1 cellular context compared by ENCODE assay signal in the genomic region with DNA sequence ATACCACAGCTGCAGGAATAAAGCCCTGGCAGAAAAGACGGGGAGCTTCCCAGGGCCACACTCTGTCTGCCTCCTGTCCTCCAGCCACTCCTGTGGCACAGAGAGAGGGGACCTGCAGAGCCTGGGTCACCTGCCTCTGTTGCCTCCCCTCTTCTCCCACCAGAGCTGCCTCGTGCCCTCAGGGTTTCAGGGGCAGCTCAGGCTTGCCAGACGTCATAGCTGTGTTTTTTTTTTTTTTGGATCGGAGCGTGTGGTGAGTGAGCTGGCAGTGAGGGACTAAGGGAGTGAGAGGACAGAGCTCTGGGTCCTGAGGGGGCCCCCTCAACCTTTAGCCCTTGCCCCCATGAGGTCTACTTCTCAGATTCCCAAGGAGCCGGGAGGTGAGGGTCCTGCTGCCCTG.
A peak's percentile ranks its signal among the peaks of the same experiment; 100 is the strongest.
TF ChIP-seq lines count a peak whose summit lies in the region.

No MANE protein-coding gene starts in this region.

TF ChIP-seq in GM12878, 131 proteins besides CTCF, POLR2A, EP300 and RAD21 (continued from another document):
- TF ChIP-seq BCL11A (IDR thresholded peaks at IDR 0.05; ENCODE audit: low read depth, low read length) = no peak
- no peak for TF ChIP-seq LARP7 (IDR thresholded peaks at IDR 0.05)
- no peak for TF ChIP-seq GABPA (IDR thresholded peaks at IDR 0.05; ENCODE audit: low read depth)
- TF ChIP-seq, protein P1, sequence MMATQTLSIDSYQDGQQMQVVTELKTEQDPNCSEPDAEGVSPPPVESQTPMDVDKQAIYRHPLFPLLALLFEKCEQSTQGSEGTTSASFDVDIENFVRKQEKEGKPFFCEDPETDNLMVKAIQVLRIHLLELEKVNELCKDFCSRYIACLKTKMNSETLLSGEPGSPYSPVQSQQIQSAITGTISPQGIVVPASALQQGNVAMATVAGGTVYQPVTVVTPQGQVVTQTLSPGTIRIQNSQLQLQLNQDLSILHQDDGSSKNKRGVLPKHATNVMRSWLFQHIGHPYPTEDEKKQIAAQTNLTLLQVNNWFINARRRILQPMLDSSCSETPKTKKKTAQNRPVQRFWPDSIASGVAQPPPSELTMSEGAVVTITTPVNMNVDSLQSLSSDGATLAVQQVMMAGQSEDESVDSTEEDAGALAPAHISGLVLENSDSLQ (IDR thresholded peaks at IDR 0.05) = 0 out of 2 replicates have a peak, but pooled peaks have one; percentile 5
- no peak for TF ChIP-seq CREM (IDR thresholded peaks at IDR 0.05; ENCODE audit: low read depth)
- TF ChIP-seq STAT1 (conservative IDR thresholded peaks at IDR 0.05) = no peak
- TF ChIP-seq CBFB (IDR thresholded peaks at IDR 0.05; ENCODE audit: low read depth) = no peak
- TF ChIP-seq, protein P2, sequence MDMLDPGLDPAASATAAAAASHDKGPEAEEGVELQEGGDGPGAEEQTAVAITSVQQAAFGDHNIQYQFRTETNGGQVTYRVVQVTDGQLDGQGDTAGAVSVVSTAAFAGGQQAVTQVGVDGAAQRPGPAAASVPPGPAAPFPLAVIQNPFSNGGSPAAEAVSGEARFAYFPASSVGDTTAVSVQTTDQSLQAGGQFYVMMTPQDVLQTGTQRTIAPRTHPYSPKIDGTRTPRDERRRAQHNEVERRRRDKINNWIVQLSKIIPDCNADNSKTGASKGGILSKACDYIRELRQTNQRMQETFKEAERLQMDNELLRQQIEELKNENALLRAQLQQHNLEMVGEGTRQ (IDR thresholded peaks at IDR 0.05; ENCODE audit: borderline replicate concordance, low read depth, low read length) = no peak
- TF ChIP-seq FOXM1 (IDR thresholded peaks at IDR 0.05; ENCODE audit: low read depth, low read length) = no peak
- no peak for TF ChIP-seq PML (IDR thresholded peaks at IDR 0.05; ENCODE audit: low read length)
- TF ChIP-seq, protein P3, sequence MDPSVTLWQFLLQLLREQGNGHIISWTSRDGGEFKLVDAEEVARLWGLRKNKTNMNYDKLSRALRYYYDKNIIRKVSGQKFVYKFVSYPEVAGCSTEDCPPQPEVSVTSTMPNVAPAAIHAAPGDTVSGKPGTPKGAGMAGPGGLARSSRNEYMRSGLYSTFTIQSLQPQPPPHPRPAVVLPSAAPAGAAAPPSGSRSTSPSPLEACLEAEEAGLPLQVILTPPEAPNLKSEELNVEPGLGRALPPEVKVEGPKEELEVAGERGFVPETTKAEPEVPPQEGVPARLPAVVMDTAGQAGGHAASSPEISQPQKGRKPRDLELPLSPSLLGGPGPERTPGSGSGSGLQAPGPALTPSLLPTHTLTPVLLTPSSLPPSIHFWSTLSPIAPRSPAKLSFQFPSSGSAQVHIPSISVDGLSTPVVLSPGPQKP (IDR thresholded peaks at IDR 0.05; ENCODE audit: low read depth, low read length) = no peak
- 0 out of 2 replicates have a peak, but pooled peaks have one; percentile 20 for TF ChIP-seq POLR2AphosphoS5 (IDR thresholded peaks at IDR 0.05; ENCODE audit: low read length)
- TF ChIP-seq SMC3 (IDR thresholded peaks at IDR 0.05; ENCODE audit: borderline replicate concordance, low read length) = no peak
- TF ChIP-seq NR2C2 (IDR thresholded peaks at IDR 0.05; ENCODE audit: borderline replicate concordance, control insufficient read depth, insufficient read length, low read depth) = no peak
- TF ChIP-seq NFXL1 (IDR thresholded peaks at IDR 0.05; ENCODE audit: borderline replicate concordance) = no peak
- TF ChIP-seq, protein P4, sequence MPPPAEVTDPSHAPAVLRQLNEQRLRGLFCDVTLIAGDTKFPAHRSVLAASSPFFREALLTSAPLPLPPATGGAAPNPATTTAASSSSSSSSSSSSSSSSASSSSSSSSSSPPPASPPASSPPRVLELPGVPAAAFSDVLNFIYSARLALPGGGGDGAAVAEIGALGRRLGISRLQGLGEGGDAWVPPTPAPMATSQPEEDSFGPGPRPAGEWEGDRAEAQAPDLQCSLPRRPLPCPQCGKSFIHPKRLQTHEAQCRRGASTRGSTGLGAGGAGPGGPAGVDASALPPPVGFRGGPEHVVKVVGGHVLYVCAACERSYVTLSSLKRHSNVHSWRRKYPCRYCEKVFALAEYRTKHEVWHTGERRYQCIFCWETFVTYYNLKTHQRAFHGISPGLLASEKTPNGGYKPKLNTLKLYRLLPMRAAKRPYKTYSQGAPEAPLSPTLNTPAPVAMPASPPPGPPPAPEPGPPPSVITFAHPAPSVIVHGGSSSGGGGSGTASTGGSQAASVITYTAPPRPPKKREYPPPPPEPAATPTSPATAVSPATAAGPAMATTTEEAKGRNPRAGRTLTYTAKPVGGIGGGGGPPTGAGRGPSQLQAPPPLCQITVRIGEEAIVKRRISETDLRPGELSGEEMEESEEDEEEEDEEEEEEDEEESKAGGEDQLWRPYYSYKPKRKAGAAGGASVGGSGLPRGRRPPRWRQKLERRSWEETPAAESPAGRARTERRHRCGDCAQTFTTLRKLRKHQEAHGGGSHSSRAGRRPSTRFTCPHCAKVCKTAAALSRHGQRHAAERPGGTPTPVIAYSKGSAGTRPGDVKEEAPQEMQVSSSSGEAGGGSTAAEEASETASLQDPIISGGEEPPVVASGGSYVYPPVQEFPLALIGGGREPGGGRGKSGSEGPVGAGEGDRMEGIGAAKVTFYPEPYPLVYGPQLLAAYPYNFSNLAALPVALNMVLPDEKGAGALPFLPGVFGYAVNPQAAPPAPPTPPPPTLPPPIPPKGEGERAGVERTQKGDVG (CRISPR knock-in tag; IDR thresholded peaks at IDR 0.05) = no peak
- TF ChIP-seq FOXK2 (IDR thresholded peaks at IDR 0.05) = no peak
- TF ChIP-seq, protein P5, sequence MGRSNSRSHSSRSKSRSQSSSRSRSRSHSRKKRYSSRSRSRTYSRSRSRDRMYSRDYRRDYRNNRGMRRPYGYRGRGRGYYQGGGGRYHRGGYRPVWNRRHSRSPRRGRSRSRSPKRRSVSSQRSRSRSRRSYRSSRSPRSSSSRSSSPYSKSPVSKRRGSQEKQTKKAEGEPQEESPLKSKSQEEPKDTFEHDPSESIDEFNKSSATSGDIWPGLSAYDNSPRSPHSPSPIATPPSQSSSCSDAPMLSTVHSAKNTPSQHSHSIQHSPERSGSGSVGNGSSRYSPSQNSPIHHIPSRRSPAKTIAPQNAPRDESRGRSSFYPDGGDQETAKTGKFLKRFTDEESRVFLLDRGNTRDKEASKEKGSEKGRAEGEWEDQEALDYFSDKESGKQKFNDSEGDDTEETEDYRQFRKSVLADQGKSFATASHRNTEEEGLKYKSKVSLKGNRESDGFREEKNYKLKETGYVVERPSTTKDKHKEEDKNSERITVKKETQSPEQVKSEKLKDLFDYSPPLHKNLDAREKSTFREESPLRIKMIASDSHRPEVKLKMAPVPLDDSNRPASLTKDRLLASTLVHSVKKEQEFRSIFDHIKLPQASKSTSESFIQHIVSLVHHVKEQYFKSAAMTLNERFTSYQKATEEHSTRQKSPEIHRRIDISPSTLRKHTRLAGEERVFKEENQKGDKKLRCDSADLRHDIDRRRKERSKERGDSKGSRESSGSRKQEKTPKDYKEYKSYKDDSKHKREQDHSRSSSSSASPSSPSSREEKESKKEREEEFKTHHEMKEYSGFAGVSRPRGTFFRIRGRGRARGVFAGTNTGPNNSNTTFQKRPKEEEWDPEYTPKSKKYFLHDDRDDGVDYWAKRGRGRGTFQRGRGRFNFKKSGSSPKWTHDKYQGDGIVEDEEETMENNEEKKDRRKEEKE (IDR thresholded peaks at IDR 0.05) = no peak
- no peak for TF ChIP-seq SMAD5 (IDR thresholded peaks at IDR 0.05; ENCODE audit: low read depth)
- TF ChIP-seq, protein P6, sequence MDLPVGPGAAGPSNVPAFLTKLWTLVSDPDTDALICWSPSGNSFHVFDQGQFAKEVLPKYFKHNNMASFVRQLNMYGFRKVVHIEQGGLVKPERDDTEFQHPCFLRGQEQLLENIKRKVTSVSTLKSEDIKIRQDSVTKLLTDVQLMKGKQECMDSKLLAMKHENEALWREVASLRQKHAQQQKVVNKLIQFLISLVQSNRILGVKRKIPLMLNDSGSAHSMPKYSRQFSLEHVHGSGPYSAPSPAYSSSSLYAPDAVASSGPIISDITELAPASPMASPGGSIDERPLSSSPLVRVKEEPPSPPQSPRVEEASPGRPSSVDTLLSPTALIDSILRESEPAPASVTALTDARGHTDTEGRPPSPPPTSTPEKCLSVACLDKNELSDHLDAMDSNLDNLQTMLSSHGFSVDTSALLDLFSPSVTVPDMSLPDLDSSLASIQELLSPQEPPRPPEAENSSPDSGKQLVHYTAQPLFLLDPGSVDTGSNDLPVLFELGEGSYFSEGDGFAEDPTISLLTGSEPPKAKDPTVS (IDR thresholded peaks at IDR 0.05; ENCODE audit: low read depth, low read length) = no peak
- no peak for TF ChIP-seq TARDBP (IDR thresholded peaks at IDR 0.05; ENCODE audit: borderline replicate concordance)
- TF ChIP-seq, protein P7, sequence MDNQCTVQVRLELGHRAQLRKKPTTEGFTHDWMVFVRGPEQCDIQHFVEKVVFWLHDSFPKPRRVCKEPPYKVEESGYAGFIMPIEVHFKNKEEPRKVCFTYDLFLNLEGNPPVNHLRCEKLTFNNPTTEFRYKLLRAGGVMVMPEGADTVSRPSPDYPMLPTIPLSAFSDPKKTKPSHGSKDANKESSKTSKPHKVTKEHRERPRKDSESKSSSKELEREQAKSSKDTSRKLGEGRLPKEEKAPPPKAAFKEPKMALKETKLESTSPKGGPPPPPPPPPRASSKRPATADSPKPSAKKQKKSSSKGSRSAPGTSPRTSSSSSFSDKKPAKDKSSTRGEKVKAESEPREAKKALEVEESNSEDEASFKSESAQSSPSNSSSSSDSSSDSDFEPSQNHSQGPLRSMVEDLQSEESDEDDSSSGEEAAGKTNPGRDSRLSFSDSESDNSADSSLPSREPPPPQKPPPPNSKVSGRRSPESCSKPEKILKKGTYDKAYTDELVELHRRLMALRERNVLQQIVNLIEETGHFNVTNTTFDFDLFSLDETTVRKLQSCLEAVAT (IDR thresholded peaks at IDR 0.05) = peak; percentile 7; the same call in 1 of the 2 replicates
- TF ChIP-seq ATF7 (IDR thresholded peaks at IDR 0.05; ENCODE audit: low read depth) = peak; percentile 54; the same call in 1 of the 2 replicates
- TF ChIP-seq EGR1 (IDR thresholded peaks at IDR 0.05; ENCODE audit: borderline replicate concordance in 1 of 2, low read depth in 2 of 2, low read length in 2 of 2) = no peak
- TF ChIP-seq ZNF274 (IDR thresholded peaks at IDR 0.05; ENCODE audit: insufficient read depth, insufficient read length) = no peak
- 0 out of 2 replicates have a peak, but pooled peaks have one; percentile 33 for TF ChIP-seq HDGF (IDR thresholded peaks at IDR 0.05)
- no peak for TF ChIP-seq MEF2A (IDR thresholded peaks at IDR 0.05; ENCODE audit: insufficient read depth, low read depth, low read length)
- TF ChIP-seq PAX5 (IDR thresholded peaks at IDR 0.05; ENCODE audit: borderline replicate concordance, low read depth, low read length) = no peak
- TF ChIP-seq TAF1 (IDR thresholded peaks at IDR 0.05; ENCODE audit: borderline replicate concordance, low read depth, low read length) = no peak
- TF ChIP-seq CBX5 (IDR thresholded peaks at IDR 0.05; ENCODE audit: low read depth) = no peak
- no peak for TF ChIP-seq BACH1 (IDR thresholded peaks at IDR 0.05; ENCODE audit: borderline replicate concordance)
- no peak for TF ChIP-seq SMAD1 (IDR thresholded peaks at IDR 0.05; ENCODE audit: low read depth, partially characterized antibody)
- peak; percentile 69; the same call in 1 of the 2 replicates for TF ChIP-seq ZNF384 (IDR thresholded peaks at IDR 0.05; ENCODE audit: borderline replicate concordance, low read depth, low read length)
TF ChIP-seq in GM12878: peak in this region for 6.
